ENCODE assay signal across 8 cellular contexts in genomic region chr5:14767942-14768837, GRCh38.
DNase-seq lines count a peak whose midpoint lies in the region; ATAC-seq lines count a peak whose summit lies in the region.
"Had no signal": no experiment of that assay in that cellular context is flagged by ENCODE, and none has a peak within 500 bp of the region (broad histone marks: within the 10 kb centered on the region; RNA-seq: fewer than 3 reads in every experiment).

No MANE protein-coding gene starts in this region.

- H3K4me3 ChIP-seq in H7 (ENCODE audit: insufficient read depth, low read depth, low read length), result no peak overlapping the region

- peak; percentile 66 for ATAC-seq in GM19438 (IDR thresholded peaks at IDR 0.05; ENCODE audit: low read depth, unreplicated experiment)
- peak; percentile 51 for ATAC-seq in HG03095 (IDR thresholded peaks at IDR 0.05; ENCODE audit: unreplicated experiment)
- peak; percentile 78 for ATAC-seq in left colon
- ATAC-seq in Right ventricle myocardium inferior, result no peak

- intact Hi-C loops in left colon (cut with DNase I, micrococcal nuclease), result no loop called here
- intact Hi-C loops in Right ventricle myocardium inferior (cut with DNase I), result no loop called here

- no peaks in the 10 kb centered on the region for H3K36me3 ChIP-seq in H7 (replicated peaks; ENCODE audit: control insufficient read depth, insufficient read depth, low read length)

- no peaks in the 10 kb centered on the region for H3K27me3 ChIP-seq in H7 (ENCODE audit: control insufficient read depth, insufficient read depth, low read length)

- peak; percentile 91 for DNase-seq in NCI-H345 (lab: John Stamatoyannopoulos, UW)
- DNase-seq in left colon, result no peak
- no peak for DNase-seq in H7
- DNase-seq in activated naive CD4-positive, alpha-beta T cell treated with anti-CD3 and anti-CD28 coated beads, Interleukin-2, amount 50 U/mL, for 16 hours, result no peak
- no peak for DNase-seq in Right ventricle myocardium inferior (ENCODE audit: missing footprints)
- DNase-seq: activated naive CD4-positive, alpha-beta T cell treated with Interleukin-2 at 50 U/mL for 16 hours had no signal
